2 cellular contexts compared by ENCODE assay signal in genomic region chr19:58203814-58204475, GRCh38.
TF ChIP-seq lines count a peak whose summit lies in the region.

No MANE protein-coding gene starts in this region.

TF ChIP-seq in WTC11, 78 proteins besides CTCF, POLR2A, EP300 and RAD21 (continued from another document):
- TF ChIP-seq, protein P1, sequence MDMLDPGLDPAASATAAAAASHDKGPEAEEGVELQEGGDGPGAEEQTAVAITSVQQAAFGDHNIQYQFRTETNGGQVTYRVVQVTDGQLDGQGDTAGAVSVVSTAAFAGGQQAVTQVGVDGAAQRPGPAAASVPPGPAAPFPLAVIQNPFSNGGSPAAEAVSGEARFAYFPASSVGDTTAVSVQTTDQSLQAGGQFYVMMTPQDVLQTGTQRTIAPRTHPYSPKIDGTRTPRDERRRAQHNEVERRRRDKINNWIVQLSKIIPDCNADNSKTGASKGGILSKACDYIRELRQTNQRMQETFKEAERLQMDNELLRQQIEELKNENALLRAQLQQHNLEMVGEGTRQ (CRISPR knock-in tag; IDR thresholded peaks at IDR 0.05) = peak; percentile 12; the same call in 1 of the 2 replicates
- no peak for TF ChIP-seq EMX1 (CRISPR knock-in tag; IDR thresholded peaks at IDR 0.05)
- TF ChIP-seq ERG (CRISPR knock-in tag; IDR thresholded peaks at IDR 0.05) = peak; percentile 74; the same call in 1 of the 2 replicates
- TF ChIP-seq SMAD3 (CRISPR knock-in tag; IDR thresholded peaks at IDR 0.05; ENCODE audit: borderline replicate concordance) = no peak
- 0 out of 2 replicates have a peak, but pooled peaks have one; percentile 56 for TF ChIP-seq FOXK1 (CRISPR knock-in tag; IDR thresholded peaks at IDR 0.05)
- 0 out of 2 replicates have a peak, but pooled peaks have one; percentile 31 for TF ChIP-seq HMGXB4 (CRISPR knock-in tag; IDR thresholded peaks at IDR 0.05)
- no peak for TF ChIP-seq ESRRA (CRISPR knock-in tag; IDR thresholded peaks at IDR 0.05; ENCODE audit: borderline replicate concordance)
- 0 out of 2 replicates have a peak, but pooled peaks have one; percentile 41 for TF ChIP-seq PRRX2 (CRISPR knock-in tag; IDR thresholded peaks at IDR 0.05)
- no peak for TF ChIP-seq ZNF232 (CRISPR knock-in tag; IDR thresholded peaks at IDR 0.05)
- TF ChIP-seq ZNF121 (CRISPR knock-in tag; IDR thresholded peaks at IDR 0.05) = peak; percentile 89; the same call in 1 of the 2 replicates
- TF ChIP-seq ZNF396 (CRISPR knock-in tag; IDR thresholded peaks at IDR 0.05; ENCODE audit: borderline replicate concordance) = no peak
- peak; percentile 68; the same call in 1 of the 2 replicates for TF ChIP-seq ETV6 (CRISPR knock-in tag; IDR thresholded peaks at IDR 0.05)
- TF ChIP-seq, protein P2, sequence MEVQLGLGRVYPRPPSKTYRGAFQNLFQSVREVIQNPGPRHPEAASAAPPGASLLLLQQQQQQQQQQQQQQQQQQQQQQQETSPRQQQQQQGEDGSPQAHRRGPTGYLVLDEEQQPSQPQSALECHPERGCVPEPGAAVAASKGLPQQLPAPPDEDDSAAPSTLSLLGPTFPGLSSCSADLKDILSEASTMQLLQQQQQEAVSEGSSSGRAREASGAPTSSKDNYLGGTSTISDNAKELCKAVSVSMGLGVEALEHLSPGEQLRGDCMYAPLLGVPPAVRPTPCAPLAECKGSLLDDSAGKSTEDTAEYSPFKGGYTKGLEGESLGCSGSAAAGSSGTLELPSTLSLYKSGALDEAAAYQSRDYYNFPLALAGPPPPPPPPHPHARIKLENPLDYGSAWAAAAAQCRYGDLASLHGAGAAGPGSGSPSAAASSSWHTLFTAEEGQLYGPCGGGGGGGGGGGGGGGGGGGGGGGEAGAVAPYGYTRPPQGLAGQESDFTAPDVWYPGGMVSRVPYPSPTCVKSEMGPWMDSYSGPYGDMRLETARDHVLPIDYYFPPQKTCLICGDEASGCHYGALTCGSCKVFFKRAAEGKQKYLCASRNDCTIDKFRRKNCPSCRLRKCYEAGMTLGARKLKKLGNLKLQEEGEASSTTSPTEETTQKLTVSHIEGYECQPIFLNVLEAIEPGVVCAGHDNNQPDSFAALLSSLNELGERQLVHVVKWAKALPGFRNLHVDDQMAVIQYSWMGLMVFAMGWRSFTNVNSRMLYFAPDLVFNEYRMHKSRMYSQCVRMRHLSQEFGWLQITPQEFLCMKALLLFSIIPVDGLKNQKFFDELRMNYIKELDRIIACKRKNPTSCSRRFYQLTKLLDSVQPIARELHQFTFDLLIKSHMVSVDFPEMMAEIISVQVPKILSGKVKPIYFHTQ (CRISPR knock-in tag; IDR thresholded peaks at IDR 0.05) = no peak

TF ChIP-seq in liver, 16 proteins besides CTCF, POLR2A, EP300 and RAD21 (continued from another document):
- TF ChIP-seq, protein P3, sequence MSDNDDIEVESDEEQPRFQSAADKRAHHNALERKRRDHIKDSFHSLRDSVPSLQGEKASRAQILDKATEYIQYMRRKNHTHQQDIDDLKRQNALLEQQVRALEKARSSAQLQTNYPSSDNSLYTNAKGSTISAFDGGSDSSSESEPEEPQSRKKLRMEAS (IDR thresholded peaks at IDR 0.05) = no peak
- TF ChIP-seq NR2F2 (IDR thresholded peaks at IDR 0.05) (no peak), ATF3 (IDR thresholded peaks at IDR 0.05) (no peak)
